Comparison of ENCODE assay signal across 22 cellular contexts in the genomic region with DNA sequence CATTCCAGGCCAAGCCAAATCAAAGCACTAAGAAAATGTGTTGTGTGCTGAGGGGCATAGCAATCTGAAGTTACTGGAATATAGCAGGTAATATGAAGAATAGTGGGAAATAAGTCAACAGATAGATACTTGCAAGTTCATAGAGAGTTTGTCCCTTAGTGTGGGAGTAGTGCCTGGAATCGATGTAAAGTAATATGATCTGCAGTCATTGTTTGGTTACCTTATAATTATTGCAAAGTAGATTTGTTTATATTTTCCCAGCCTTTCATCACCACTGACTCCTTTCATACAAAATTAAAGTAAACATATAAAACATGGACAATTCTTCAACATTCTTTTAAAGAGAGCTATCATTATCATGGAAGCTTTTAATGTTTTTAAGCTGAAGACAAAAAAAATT.
"Had no signal": no experiment of that assay in that cellular context is flagged by ENCODE, and none has a peak within 500 bp of the region (broad histone marks: within the 10 kb centered on the region; RNA-seq: fewer than 3 reads in every experiment).

No MANE protein-coding gene starts in this region.

- ATAC-seq: activated CD8-positive, alpha-beta T cell treated with anti-CD3 and anti-CD28 coated beads for 36 hours; activated naive CD4-positive, alpha-beta T cell treated with anti-CD3 and anti-CD28 coated beads, Interleukin-2, amount 50 U/mL, for 72 hours; activated T-cell treated with anti-CD3 and anti-CD28 coated beads, Interleukin-2, amount 50 U/mL, for 4 hours; gastrocnemius medialis; heart left ventricle; upper lobe of right lung; WTC11 had no signal

- H3K36me3 Mint-ChIP-seq: activated naive CD4-positive, alpha-beta T cell treated with anti-CD3 and anti-CD28 coated beads, Interleukin-2, amount 50 U/mL, for 72 hours; immature natural killer cell had no signal

- H3K27me3 Mint-ChIP-seq: activated CD8-positive, alpha-beta T cell treated with anti-CD3 and anti-CD28 coated beads for 36 hours; central memory CD8-positive, alpha-beta T cell had no signal

- H3K9me3 ChIP-seq: esophagus squamous epithelium, gastrocnemius medialis, heart left ventricle, sigmoid colon, stomach, thoracic aorta, upper lobe of right lung had no signal

- DNase-seq: activated CD4-positive, alpha-beta T cell treated with anti-CD3 and anti-CD28 coated beads for 4 hours; activated CD8-positive, alpha-beta T cell treated with anti-CD3 and anti-CD28 coated beads for 36 hours; activated effector memory CD4-positive, alpha-beta T cell treated with anti-CD3 and anti-CD28 coated beads, Interleukin-2, amount 50 U/mL, for 16 hours; activated T-cell treated with anti-CD3 and anti-CD28 coated beads, Interleukin-2, amount 50 U/mL, for 4 hours; amniotic stem cell; brain microvascular endothelial cell; effector CD8-positive, alpha-beta T cell; esophagus squamous epithelium; gastrocnemius medialis; heart left ventricle; immature natural killer cell; midbrain; sigmoid colon; stimulated activated CD4-positive, alpha-beta T cell treated with anti-CD3 and anti-CD28 coated beads, Interleukin-1b, Interleukin-23, amount 100 ng/mL, for 48 hours; stomach; T-helper 2 cell; upper lobe of right lung had no signal

- H3K4me3 Mint-ChIP-seq: activated CD8-positive, alpha-beta T cell treated with anti-CD3 and anti-CD28 coated beads for 36 hours; activated T-cell treated with anti-CD3 and anti-CD28 coated beads, Interleukin-2, amount 50 U/mL, for 4 hours; central memory CD8-positive, alpha-beta T cell; immature natural killer cell; neural crest cell; WTC11 had no signal

- H3K4me1 Mint-ChIP-seq: central memory CD8-positive, alpha-beta T cell; immature natural killer cell had no signal

- H3K4me3 ChIP-seq: esophagus squamous epithelium, gastrocnemius medialis, heart left ventricle, sigmoid colon, stomach, thoracic aorta, upper lobe of right lung had no signal

- H3K27ac Mint-ChIP-seq: activated CD8-positive, alpha-beta T cell treated with anti-CD3 and anti-CD28 coated beads for 36 hours; activated naive CD4-positive, alpha-beta T cell treated with anti-CD3 and anti-CD28 coated beads, Interleukin-2, amount 50 U/mL, for 72 hours; immature natural killer cell; WTC11 had no signal
